ENCODE assay signal across 1 cellular context in genomic region chr18:62509779-62510178, GRCh38.
TF ChIP-seq lines count a peak whose summit lies in the region.

No MANE protein-coding gene starts in this region.

TF ChIP-seq in HepG2, 621 proteins besides CTCF, POLR2A, EP300 and RAD21 (continues in another document):
- TF ChIP-seq RXRB (CRISPR knock-in tag; IDR thresholded peaks at IDR 0.05; ENCODE audit: borderline replicate concordance) = peak; percentile 96
- TF ChIP-seq SOX5 (CRISPR knock-in tag; IDR thresholded peaks at IDR 0.05; ENCODE audit: borderline replicate concordance) = peak; percentile 42; the same call in 1 of the 2 replicates
- TF ChIP-seq ZNF564 (CRISPR knock-in tag; IDR thresholded peaks at IDR 0.05) = no peak
- no peak for TF ChIP-seq ZNF224 (CRISPR knock-in tag; IDR thresholded peaks at IDR 0.05)
- TF ChIP-seq BCL6 (CRISPR knock-in tag; IDR thresholded peaks at IDR 0.05) = peak; percentile 57; the same call in 1 of the 2 replicates
- no peak for TF ChIP-seq SETDB1 (CRISPR knock-in tag; IDR thresholded peaks at IDR 0.05; ENCODE audit: borderline replicate concordance)
- TF ChIP-seq PAXIP1 (CRISPR knock-in tag; conservative IDR thresholded peaks at IDR 0.05) = peak; percentile 76
- no peak for TF ChIP-seq ZC3H4 (CRISPR knock-in tag; IDR thresholded peaks at IDR 0.05; ENCODE audit: borderline replicate concordance)
- TF ChIP-seq ELF3 (CRISPR knock-in tag; IDR thresholded peaks at IDR 0.05) = 0 out of 2 replicates have a peak, but pooled peaks have one; percentile 42
- no peak for TF ChIP-seq AHR (CRISPR knock-in tag; IDR thresholded peaks at IDR 0.05)
- TF ChIP-seq CERS6 (CRISPR knock-in tag; IDR thresholded peaks at IDR 0.05) = no peak
- TF ChIP-seq E2F5 (CRISPR knock-in tag; conservative IDR thresholded peaks at IDR 0.05) = no peak
- no peak for TF ChIP-seq SMYD3 (CRISPR knock-in tag; IDR thresholded peaks at IDR 0.05)
- TF ChIP-seq ZNF737 (CRISPR knock-in tag; IDR thresholded peaks at IDR 0.05; ENCODE audit: borderline replicate concordance) = no peak
- TF ChIP-seq ZNF362 (CRISPR knock-in tag; IDR thresholded peaks at IDR 0.05; ENCODE audit: borderline replicate concordance) = 0 out of 2 replicates have a peak, but pooled peaks have one; percentile 11
- peak; percentile 97 for TF ChIP-seq CEBPB (IDR thresholded peaks at IDR 0.05; ENCODE audit: borderline replicate concordance, low read depth, low read length)
- TF ChIP-seq SALL1 (CRISPR knock-in tag; IDR thresholded peaks at IDR 0.05) = peak; percentile 46; the same call in 1 of the 2 replicates
- TF ChIP-seq ZNF513 (CRISPR knock-in tag; conservative IDR thresholded peaks at IDR 0.05) = no peak
- no peak for TF ChIP-seq CHCHD3 (CRISPR knock-in tag; IDR thresholded peaks at IDR 0.05)
- TF ChIP-seq ZNF687 (CRISPR knock-in tag; IDR thresholded peaks at IDR 0.05) = no peak
- 0 out of 2 replicates have a peak, but pooled peaks have one; percentile 20 for TF ChIP-seq IRF2 (CRISPR knock-in tag; IDR thresholded peaks at IDR 0.05)
- TF ChIP-seq ZNF280D (CRISPR knock-in tag; IDR thresholded peaks at IDR 0.05) = no peak
- TF ChIP-seq ZNF292 (CRISPR knock-in tag; IDR thresholded peaks at IDR 0.05; ENCODE audit: borderline replicate concordance, low read depth) = peak; percentile 65; the same call in 1 of the 2 replicates
- TF ChIP-seq ZMYM4 (CRISPR knock-in tag; IDR thresholded peaks at IDR 0.05) = no peak
- TF ChIP-seq SOX13 (IDR thresholded peaks at IDR 0.05) = no peak
- peak in 1 of 2 experiments; percentile 61; a peak in 2 of 4 replicates for TF ChIP-seq SOX13 (CRISPR knock-in tag; conservative IDR thresholded peaks at IDR 0.05 in 1 of 2, IDR thresholded peaks at IDR 0.05 in 1 of 2)
- TF ChIP-seq ARID5B (CRISPR knock-in tag; IDR thresholded peaks at IDR 0.05) = peak; percentile 77
- TF ChIP-seq ZNF235 (CRISPR knock-in tag; IDR thresholded peaks at IDR 0.05; ENCODE audit: borderline replicate concordance) = no peak
- 0 out of 2 replicates have a peak, but pooled peaks have one; percentile 36 for TF ChIP-seq ZBTB25 (CRISPR knock-in tag; IDR thresholded peaks at IDR 0.05)
- TF ChIP-seq NFYB (CRISPR knock-in tag; IDR thresholded peaks at IDR 0.05) = no peak
- TF ChIP-seq NFKB2 (CRISPR knock-in tag; IDR thresholded peaks at IDR 0.05; ENCODE audit: borderline replicate concordance) = no peak
- TF ChIP-seq RBFOX2 (IDR thresholded peaks at IDR 0.05; ENCODE audit: low read depth, low read length) = no peak
- 0 out of 2 replicates have a peak, but pooled peaks have one; percentile 45 for TF ChIP-seq ATF2 (CRISPR knock-in tag; IDR thresholded peaks at IDR 0.05)
- TF ChIP-seq TBP (CRISPR knock-in tag; IDR thresholded peaks at IDR 0.05) = no peak
- TF ChIP-seq KAT2B (IDR thresholded peaks at IDR 0.05; ENCODE audit: borderline replicate concordance, low read depth, low read length) = no peak
